Comparison of ENCODE assay signal across 1 cellular context in genomic region chr18:5122270-5122669, GRCh38.
TF ChIP-seq lines count a peak whose summit lies in the region.

No MANE protein-coding gene starts in this region.

TF ChIP-seq in GM23338, 12 proteins besides CTCF, POLR2A, EP300 and RAD21:
- TF ChIP-seq ZNF462 (CRISPR knock-in tag; IDR thresholded peaks at IDR 0.05): no peak
- no peak for TF ChIP-seq STAT1 (IDR thresholded peaks at IDR 0.05; ENCODE audit: unreplicated experiment)
- TF ChIP-seq EZH2 (IDR thresholded peaks at IDR 0.05; ENCODE audit: low read depth, unreplicated experiment): no peak
- no peak for TF ChIP-seq EZH2phosphoT487 (IDR thresholded peaks at IDR 0.05; ENCODE audit: unreplicated experiment)
- TF ChIP-seq JUNB (IDR thresholded peaks at IDR 0.05; ENCODE audit: unreplicated experiment): no peak
- no peak for TF ChIP-seq REST (IDR thresholded peaks at IDR 0.05; ENCODE audit: unreplicated experiment)
- no peak for TF ChIP-seq ZNF114 (CRISPR knock-in tag; IDR thresholded peaks at IDR 0.05)
- no peak for TF ChIP-seq ZNF331 (CRISPR knock-in tag; IDR thresholded peaks at IDR 0.05; ENCODE audit: low read depth)
- TF ChIP-seq NANOG (IDR thresholded peaks at IDR 0.05; ENCODE audit: borderline replicate concordance): no peak
- no peak for TF ChIP-seq CREB1 (CRISPR knock-in tag; IDR thresholded peaks at IDR 0.05; ENCODE audit: low read depth)
- TF ChIP-seq POLR2AphosphoS5 (IDR thresholded peaks at IDR 0.05; ENCODE audit: low read depth): no peak
- no peak for TF ChIP-seq ETS1 (IDR thresholded peaks at IDR 0.05)
